Comparison of ENCODE assay signal across 8 cellular contexts in the genomic region with DNA sequence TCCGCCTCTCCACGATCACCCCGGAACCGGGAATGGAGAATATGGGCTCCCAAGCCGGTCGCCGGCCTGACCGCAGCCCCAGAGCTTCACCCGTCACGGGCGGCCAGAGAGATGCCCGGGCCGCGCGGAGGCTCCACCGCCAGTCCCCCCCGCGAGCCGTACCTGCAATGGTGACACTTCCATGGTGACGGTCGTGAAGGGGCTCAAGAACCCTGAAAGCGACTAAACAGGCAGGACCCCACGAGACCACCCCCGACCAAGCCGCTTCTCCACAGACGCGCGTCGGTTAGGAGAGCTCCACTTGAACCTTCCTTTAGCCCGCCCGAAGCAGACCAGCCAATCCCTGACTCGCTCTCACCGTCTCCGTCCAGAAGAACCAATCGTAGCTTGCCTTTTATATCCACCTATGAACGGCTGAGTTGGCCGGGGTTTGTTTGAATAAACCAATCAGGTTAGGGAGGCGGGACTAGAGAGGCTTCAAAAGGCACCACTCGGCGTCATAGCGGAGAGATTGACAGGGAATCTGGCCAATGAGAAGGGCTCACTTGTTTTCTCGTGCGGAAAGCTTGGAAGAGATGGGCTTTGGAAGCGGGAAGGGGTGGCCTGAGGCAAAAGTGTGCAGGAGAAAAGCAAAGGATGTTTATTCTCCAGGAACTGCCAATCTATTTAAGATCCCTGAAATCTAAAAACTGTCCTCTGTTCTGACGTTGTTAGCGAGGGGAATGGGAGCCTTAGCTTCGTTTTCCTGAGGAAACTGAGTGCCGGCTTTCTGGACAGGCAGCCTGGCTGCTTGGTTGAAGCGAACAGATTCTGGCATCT.
DNase-seq lines count a peak whose midpoint lies in the region; ATAC-seq and TF ChIP-seq lines count a peak whose summit lies in the region.

A gene with protein sequence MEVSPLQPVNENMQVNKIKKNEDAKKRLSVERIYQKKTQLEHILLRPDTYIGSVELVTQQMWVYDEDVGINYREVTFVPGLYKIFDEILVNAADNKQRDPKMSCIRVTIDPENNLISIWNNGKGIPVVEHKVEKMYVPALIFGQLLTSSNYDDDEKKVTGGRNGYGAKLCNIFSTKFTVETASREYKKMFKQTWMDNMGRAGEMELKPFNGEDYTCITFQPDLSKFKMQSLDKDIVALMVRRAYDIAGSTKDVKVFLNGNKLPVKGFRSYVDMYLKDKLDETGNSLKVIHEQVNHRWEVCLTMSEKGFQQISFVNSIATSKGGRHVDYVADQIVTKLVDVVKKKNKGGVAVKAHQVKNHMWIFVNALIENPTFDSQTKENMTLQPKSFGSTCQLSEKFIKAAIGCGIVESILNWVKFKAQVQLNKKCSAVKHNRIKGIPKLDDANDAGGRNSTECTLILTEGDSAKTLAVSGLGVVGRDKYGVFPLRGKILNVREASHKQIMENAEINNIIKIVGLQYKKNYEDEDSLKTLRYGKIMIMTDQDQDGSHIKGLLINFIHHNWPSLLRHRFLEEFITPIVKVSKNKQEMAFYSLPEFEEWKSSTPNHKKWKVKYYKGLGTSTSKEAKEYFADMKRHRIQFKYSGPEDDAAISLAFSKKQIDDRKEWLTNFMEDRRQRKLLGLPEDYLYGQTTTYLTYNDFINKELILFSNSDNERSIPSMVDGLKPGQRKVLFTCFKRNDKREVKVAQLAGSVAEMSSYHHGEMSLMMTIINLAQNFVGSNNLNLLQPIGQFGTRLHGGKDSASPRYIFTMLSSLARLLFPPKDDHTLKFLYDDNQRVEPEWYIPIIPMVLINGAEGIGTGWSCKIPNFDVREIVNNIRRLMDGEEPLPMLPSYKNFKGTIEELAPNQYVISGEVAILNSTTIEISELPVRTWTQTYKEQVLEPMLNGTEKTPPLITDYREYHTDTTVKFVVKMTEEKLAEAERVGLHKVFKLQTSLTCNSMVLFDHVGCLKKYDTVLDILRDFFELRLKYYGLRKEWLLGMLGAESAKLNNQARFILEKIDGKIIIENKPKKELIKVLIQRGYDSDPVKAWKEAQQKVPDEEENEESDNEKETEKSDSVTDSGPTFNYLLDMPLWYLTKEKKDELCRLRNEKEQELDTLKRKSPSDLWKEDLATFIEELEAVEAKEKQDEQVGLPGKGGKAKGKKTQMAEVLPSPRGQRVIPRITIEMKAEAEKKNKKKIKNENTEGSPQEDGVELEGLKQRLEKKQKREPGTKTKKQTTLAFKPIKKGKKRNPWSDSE (N-terminal part only) (minus strand): TSS at position 288 of the 819 bp plus-strand sequence. CDS start 105 bp downstream, at position 183.

- in situ Hi-C loops in astrocyte of the spinal cord (cut with HindIII; ENCODE audit: low sequenced_read_pairs): no loop called here

- TF ChIP-seq CTCF in 22Rv1 (IDR thresholded peaks at IDR 0.05): no peak; the same call in 1 of the 2 replicates
- no peak for TF ChIP-seq CTCF in astrocyte of the spinal cord (IDR thresholded peaks at IDR 0.05; ENCODE audit: low read depth, low read length)

- peak within 1 kb of the TSS; percentile 87 for H3K27ac ChIP-seq in 22Rv1

- peak within 1 kb of the TSS; percentile 92 for H3K4me3 ChIP-seq in astrocyte of the spinal cord (ENCODE audit: low read depth, low read length)

- DNase-seq in NCI-H2081 treated with DMSO at 0.1 percent for 48 hours (lab: John Stamatoyannopoulos, UW) (peak; percentile 99), T1000 (lab: John Stamatoyannopoulos, UW) (peak; percentile 99), astrocyte of the spinal cord (ENCODE audit: low read depth, low spot score) (peak; percentile 100), hippocampal formation (lab: John Stamatoyannopoulos, UW) (peak; percentile 96 to 98), retina (peak; percentile 100)

- ATAC-seq in GM18519 (IDR thresholded peaks at IDR 0.05; ENCODE audit: low FRiP score, unreplicated experiment) (peak; percentile 93), HG03045 (IDR thresholded peaks at IDR 0.05; ENCODE audit: unreplicated experiment) (peak; percentile 96)

Comparison
In these comparisons a context has a peak if more than half of its experiments do, and no peak if none do; other contexts are left out.
1. Peak in every context shown above with its lines: DNase-seq, ATAC-seq, H3K4me3 ChIP-seq and H3K27ac ChIP-seq.